Comparison of ENCODE assay signal across 8 cellular contexts in the genomic region with DNA sequence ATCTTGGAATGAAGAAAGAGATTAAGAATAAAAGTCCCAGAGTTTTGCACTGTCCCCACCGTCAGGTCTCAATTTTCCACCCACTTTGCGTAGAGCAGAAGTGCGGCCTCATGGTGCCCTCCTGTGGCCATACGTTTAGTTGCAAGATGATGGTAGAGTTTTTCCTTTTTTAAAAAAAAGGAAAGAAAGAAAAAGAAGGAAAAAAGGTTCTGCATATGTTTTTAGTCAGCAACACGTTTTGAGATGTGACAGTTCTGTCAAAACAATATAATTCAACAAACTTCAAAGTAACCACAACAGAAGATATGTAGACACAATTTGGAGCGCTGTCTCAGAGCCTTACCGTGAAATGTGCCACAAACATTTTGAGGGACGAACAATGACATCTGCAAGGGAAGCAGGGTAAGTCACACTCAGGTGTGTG. TPM values are rescaled to one million over a fixed set of nuclear protein-coding genes. Genes with fewer than 3 reads are reported as not detected.
DNase-seq lines count a peak whose midpoint lies in the region; ATAC-seq, FAIRE-seq and TF ChIP-seq lines count a peak whose summit lies in the region.

No MANE protein-coding gene starts in this region.

- no peaks in the 10 kb centered on the region for H3K9me3 ChIP-seq in WERI-Rb-1 (ENCODE audit: severe bottlenecking)

- no peaks in the 10 kb centered on the region for H3K36me3 ChIP-seq in WERI-Rb-1
- no peaks in the 10 kb centered on the region for H3K36me3 ChIP-seq in bronchial epithelial cell (ENCODE audit: control insufficient read depth, insufficient read depth, low read length)

- H3K27me3 ChIP-seq in WERI-Rb-1 (ENCODE audit: insufficient read depth, low read depth, severe bottlenecking) (no peaks in the 10 kb centered on the region), bronchial epithelial cell (ENCODE audit: control insufficient read depth, insufficient read depth, low read length) (no peaks in the 10 kb centered on the region)

- FAIRE-seq in G401.6 (lab: Jason Lieb, UNC) (peak; percentile 94), bronchial epithelial cell (lab: Jason Lieb, UNC) (no peak)

- H3K4me3 ChIP-seq in Jurkat, Clone E6-1 (ENCODE audit: low read length): no peak overlapping the region
- no peak overlapping the region for H3K4me3 ChIP-seq in WERI-Rb-1 (ENCODE audit: low read depth, low read length)
- H3K4me3 ChIP-seq in bronchial epithelial cell (ENCODE audit: low read depth, low read length): no peak overlapping the region

- no peak overlapping the region for H3K27ac ChIP-seq in WERI-Rb-1

- no peak for ATAC-seq in HG02852 (IDR thresholded peaks at IDR 0.05; ENCODE audit: unreplicated experiment)

- TF ChIP-seq CTCF in WERI-Rb-1 (IDR thresholded peaks at IDR 0.05; ENCODE audit: low read depth, low read length): peak; percentile 57
- TF ChIP-seq CTCF in bronchial epithelial cell (IDR thresholded peaks at IDR 0.05; ENCODE audit: insufficient read depth, low read length, severe bottlenecking): peak; percentile 68

- peak; percentile 52 for DNase-seq in Jurkat, Clone E6-1 (ENCODE audit: low read depth, low spot score)
- peak; percentile 45 for DNase-seq in WERI-Rb-1
- peak; percentile 26 for DNase-seq in bronchial epithelial cell (ENCODE audit: low read depth)
- DNase-seq in kidney glomerular epithelial cell (lab: John Stamatoyannopoulos, UW): peak; percentile 33
- peak in 2 of 3 donors; percentile 2 to 28 for DNase-seq in stimulated activated CD4-positive, alpha-beta T cell treated with anti-CD3 and anti-CD28 coated beads, TNF-alpha, amount 100 ng/mL, for 1 hour (ENCODE audit: low read depth in 3 of 3, low spot score in 1 of 3)
- no peak for DNase-seq in NK-92 (lab: John Stamatoyannopoulos, UW; ENCODE audit: unreplicated experiment)

RNA-seq across cellular contexts. Expression of a gene that starts 24.6 kb away (rescaled TPM):
- polyA plus RNA-seq in Jurkat, Clone E6-1 (2012; ENCODE audit: insufficient read depth, insufficient read length): 1.4 TPM
- 5.3 and 5.6 TPM in 2 replicates for total RNA-seq in bronchial epithelial cell
